ENCODE assay signal across 12 cellular contexts in the genomic region with DNA sequence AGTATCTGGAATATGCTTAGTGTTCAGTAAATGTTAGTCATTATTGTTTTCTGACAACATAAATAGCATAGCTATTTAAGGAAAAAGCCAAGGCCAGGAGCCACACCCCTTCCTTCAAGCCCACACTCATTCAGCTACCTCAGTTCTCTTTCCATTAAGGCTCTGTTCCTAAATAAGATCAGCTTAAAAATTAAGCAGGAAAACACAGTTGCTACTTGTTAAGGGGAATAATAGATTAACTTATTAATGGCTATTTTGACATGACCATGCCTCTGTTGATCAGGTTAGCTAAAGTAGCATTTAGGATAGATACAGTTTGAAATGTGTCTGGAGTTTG.
A peak's percentile ranks its signal among the peaks of the same experiment; 100 is the strongest.
DNase-seq lines count a peak whose midpoint lies in the region; ATAC-seq and TF ChIP-seq lines count a peak whose summit lies in the region.
"Had no signal": no experiment of that assay in that cellular context is flagged by ENCODE, and none has a peak within 500 bp of the region (broad histone marks: within the 10 kb centered on the region; RNA-seq: fewer than 3 reads in every experiment).

No MANE protein-coding gene starts in this region.

- H3K9me3 ChIP-seq in DND-41 (ENCODE audit: insufficient read depth, low read length, severe bottlenecking) (no peaks in the 10 kb centered on the region), OCI-LY7 (ENCODE audit: low read length) (0 out of 2 replicates have a peak, but pooled peaks cover 6% of the 10 kb centered on the region), right cardiac atrium (ENCODE audit: control insufficient read depth, low read length) (no peaks in the 10 kb centered on the region), psoas muscle (no peaks in the 10 kb centered on the region)
- H3K9me3 ChIP-seq: right lobe of liver had no signal

- POLR2A ChIA-PET in OCI-LY7 (lab: Charles Lee) = interaction anchor here (0.9 kb wide), 1 partner anchor 154 kb away, joined by 4 read pairs; no protein-coding TSS in a partner anchor

- H3K4me2 ChIP-seq in DND-41 (ENCODE audit: insufficient read depth, low read length) (peak overlapping the region; percentile 49), OCI-LY7 (ENCODE audit: low read length) (peak overlapping the region; percentile 22)

- intact Hi-C loops in OCI-LY7 (cut with micrococcal nuclease; ENCODE audit: unreplicated experiment) (no loop called here), right cardiac atrium (cut with DNase I) (loop anchor here in 2 of 4 donors (10.0 kb wide), 2 partner anchors 78 to 158 kb away; a partner anchor contains a TSS), psoas muscle (cut with DNase I) (no loop called here)

- TF ChIP-seq CTCF in DND-41 (IDR thresholded peaks at IDR 0.05; ENCODE audit: borderline replicate concordance, extremely low read depth, low read length, poor library complexity, severe bottlenecking) (no peak), OCI-LY7 (conservative IDR thresholded peaks at IDR 0.05; ENCODE audit: low read length) (no peak), psoas muscle (IDR thresholded peaks at IDR 0.05) (no peak)

- H3K4me1 ChIP-seq in DND-41 (ENCODE audit: insufficient read depth, low read length) (peaks cover 57% of the 10 kb centered on the region), OCI-LY7 (ENCODE audit: insufficient read depth, low read length, poor library complexity, severe bottlenecking) (peaks cover 29% of the 10 kb centered on the region), right cardiac atrium (ENCODE audit: control insufficient read depth, insufficient read depth, low read length) (peaks cover 2% of the 10 kb centered on the region), psoas muscle (peaks cover 72% of the 10 kb centered on the region)
- H3K4me1 ChIP-seq: right lobe of liver had no signal

- H3K4me3 ChIP-seq in DND-41 (ENCODE audit: low read depth in 1 of 2, low read length in 2 of 2) (peak overlapping the region in 1 of 2 experiments; percentile 26; a peak in 1 of 4 replicates), OCI-LY7 (ENCODE audit: low read depth, low read length, poor library complexity, severe bottlenecking) (no peak overlapping the region), right cardiac atrium (ENCODE audit: low read length) (peak overlapping the region; percentile 2), psoas muscle (no peak overlapping the region)
- H3K4me3 ChIP-seq: right lobe of liver had no signal

- DNase-seq in DND-41 (no peak), OCI-LY7 (ENCODE audit: low spot score) (no peak), right cardiac atrium (no peak), psoas muscle (no peak)
- DNase-seq in activated CD8-positive, alpha-beta memory T cell treated with anti-CD3 and anti-CD28 coated beads for 24 hours = no peak
- DNase-seq: activated B cell treated with CpG ODN at 0.5 μM for 24 hours; CD8-positive, alpha-beta T cell; right lobe of liver; stimulated activated naive CD8-positive, alpha-beta T cell treated with anti-CD3 and anti-CD28 coated beads, Interleukin-15, Interleukin-2, amounts not matched to agents 100 U/mL and 50 U/mL, for 24 hours had no signal

- H3K36me3 ChIP-seq in DND-41 (ENCODE audit: insufficient read depth, low read length) (peaks cover 25% of the 10 kb centered on the region), OCI-LY7 (ENCODE audit: insufficient read depth, low read length) (peaks cover 73% of the 10 kb centered on the region), psoas muscle (ENCODE audit: insufficient read depth in 1 of 2, low read depth in 1 of 2) (no peaks in the 10 kb centered on the region)
- H3K36me3 ChIP-seq: right lobe of liver had no signal

- no peak overlapping the region for H3K9ac ChIP-seq in DND-41 (ENCODE audit: low read depth, low read length)

- H2AFZ ChIP-seq in DND-41 (ENCODE audit: low read depth, low read length) (no peak overlapping the region), OCI-LY7 (ENCODE audit: low read length) (no peak overlapping the region)

- CTCF ChIA-PET in OCI-LY7 (lab: Charles Lee; ENCODE audit: unreplicated experiment) = no interaction called here

- ATAC-seq in DND-41 (ENCODE audit: insufficient read depth, low read depth) (no peak), right cardiac atrium (peak in 1 of 2 donors; percentile 44), psoas muscle (peak in 1 of 4 donors; percentile 25), GM21723 (IDR thresholded peaks at IDR 0.05; ENCODE audit: unreplicated experiment) (no peak), GM18520 (IDR thresholded peaks at IDR 0.05; ENCODE audit: unreplicated experiment) (no peak)
- ATAC-seq: CD8-positive, alpha-beta T cell; HCT116; right lobe of liver; stimulated activated naive CD8-positive, alpha-beta T cell treated with anti-CD3 and anti-CD28 coated beads, Interleukin-15, Interleukin-2, amounts not matched to agents 100 U/mL and 50 U/mL, for 24 hours had no signal

- no peak overlapping the region for H3K27ac ChIP-seq in DND-41 (ENCODE audit: low read length)
- no peak overlapping the region for H3K27ac ChIP-seq in OCI-LY7 (ENCODE audit: low read depth, low read length, poor library complexity, severe bottlenecking)
- H3K27ac ChIP-seq in right cardiac atrium (ENCODE audit: low read length) = no peak overlapping the region
- peak overlapping the region; percentile 47 for H3K27ac ChIP-seq in psoas muscle
- H3K27ac ChIP-seq: right lobe of liver had no signal

- peaks cover 7% of the 10 kb centered on the region; the same call in 1 of the 2 replicates for H4K20me1 ChIP-seq in DND-41 (ENCODE audit: insufficient read depth, low read length)
- H4K20me1 ChIP-seq in OCI-LY7 (ENCODE audit: insufficient read depth, low read length) = no peaks in the 10 kb centered on the region

- no peaks in the 10 kb centered on the region for H3K9me2 ChIP-seq in OCI-LY7 (ENCODE audit: insufficient read depth, low read length)

- H3K27me3 ChIP-seq in DND-41 (ENCODE audit: insufficient read depth, low read length, poor library complexity) = no peaks in the 10 kb centered on the region
- H3K27me3 ChIP-seq in right cardiac atrium (ENCODE audit: control insufficient read depth, insufficient read depth) = no peaks in the 10 kb centered on the region
- no peaks in the 10 kb centered on the region for H3K27me3 ChIP-seq in psoas muscle (ENCODE audit: insufficient read depth in 3 of 3, low read length in 2 of 3)
- H3K27me3 ChIP-seq: right lobe of liver had no signal

- H3K79me2 ChIP-seq in DND-41 (ENCODE audit: insufficient read depth, low read length) (peaks cover 98% of the 10 kb centered on the region), OCI-LY7 (ENCODE audit: insufficient read depth, low read depth, low read length) (peaks cover 96% of the 10 kb centered on the region)

- no TSS peak for BruUV-seq in OCI-LY7 (replicated peaks; lab: Mats Ljungman, UMichigan)
